In genomic region chr21:19540287-19540686, GRCh38 we compare ENCODE assay signal across 34 cellular contexts.
"Had no signal": no experiment of that assay in that cellular context is flagged by ENCODE, and none has a peak within 500 bp of the region (broad histone marks: within the 10 kb centered on the region; RNA-seq: fewer than 3 reads in every experiment).

No MANE protein-coding gene starts in this region.

- H3K4me1 ChIP-seq: adrenal gland, esophagus squamous epithelium, heart right ventricle, left lung, lower lobe of right lung, prostate gland, suprapubic skin, upper lobe of right lung had no signal

- H3K4me3 Mint-ChIP-seq: activated naive CD4-positive, alpha-beta T cell treated with anti-CD3 and anti-CD28 coated beads for 36 hours; activated naive CD8-positive, alpha-beta T cell treated with anti-CD3 and anti-CD28 coated beads for 36 hours; activated T-helper 1 cell treated with anti-CD3 and anti-CD28 coated beads, Interleukin-12 subunit alpha, Interleukin-12 subunit beta, Interleukin-2, Interleukin-4 antibody, amounts not matched to agents 30 ng/mL and 10 ng/mL and 1 ng/mL, durations not matched to agents 14 hours and 24 hours and 36 hours; brain; natural killer cell treated with Interleukin-12 subunit alpha and Interleukin-12 subunit beta and Interleukin-15 and Interleukin-18, amount 100 ng/mL, for 72 hours; T-helper 17 cell had no signal

- FAIRE-seq: islet of Langerhans had no signal

- ATAC-seq: heart right ventricle; left lung; lower lobe of right lung; natural killer cell treated with Interleukin-12 subunit alpha and Interleukin-12 subunit beta and Interleukin-15 and Interleukin-18, amount 100 ng/mL, for 72 hours; sciatic nerve; T-helper 17 cell; upper lobe of right lung had no signal

- H3K36me3 Mint-ChIP-seq: activated naive CD8-positive, alpha-beta T cell treated with anti-CD3 and anti-CD28 coated beads for 36 hours; brain had no signal

- H3K27ac Mint-ChIP-seq: activated naive CD4-positive, alpha-beta T cell treated with anti-CD3 and anti-CD28 coated beads for 36 hours; activated naive CD8-positive, alpha-beta T cell treated with anti-CD3 and anti-CD28 coated beads for 36 hours; activated T-helper 1 cell treated with anti-CD3 and anti-CD28 coated beads, Interleukin-12 subunit alpha, Interleukin-12 subunit beta, Interleukin-2, Interleukin-4 antibody, amounts not matched to agents 30 ng/mL and 10 ng/mL and 1 ng/mL, durations not matched to agents 14 hours and 24 hours and 36 hours; brain; natural killer cell treated with Interleukin-12 subunit alpha and Interleukin-12 subunit beta and Interleukin-15 and Interleukin-18, amount 100 ng/mL, for 72 hours; T-helper 17 cell had no signal

- H3K27me3 Mint-ChIP-seq: activated naive CD8-positive, alpha-beta T cell treated with anti-CD3 and anti-CD28 coated beads for 36 hours; natural killer cell treated with Interleukin-12 subunit alpha and Interleukin-12 subunit beta and Interleukin-15 and Interleukin-18, amount 100 ng/mL, for 72 hours; T-helper 17 cell had no signal

- H3K4me1 Mint-ChIP-seq: activated naive CD8-positive, alpha-beta T cell treated with anti-CD3 and anti-CD28 coated beads for 36 hours; T-helper 17 cell had no signal

- DNase-seq: activated CD4-positive, alpha-beta T cell treated with anti-CD3 and anti-CD28 coated beads for 4 hours; activated CD4-positive, alpha-beta T cell treated with anti-CD3 and anti-CD28 coated beads, Interleukin-2, amount 50 U/mL, for 48 hours; activated CD8-positive, alpha-beta memory T cell treated with anti-CD3 and anti-CD28 coated beads for 24 hours; activated effector memory CD4-positive, alpha-beta T cell treated with anti-CD3 and anti-CD28 coated beads, Interleukin-2, amount 50 U/mL, for 16 hours; activated naive CD4-positive, alpha-beta T cell treated with anti-CD3 and anti-CD28 coated beads for 36 hours; activated naive CD8-positive, alpha-beta T cell treated with anti-CD3 and anti-CD28 coated beads for 36 hours; adrenal gland; aorta; cerebellar nuclear complex; cortex of kidney; esophagus squamous epithelium; foreskin melanocyte; heart right ventricle; left lung; lower lobe of right lung; mesenchymal stem cell; ovary; retina; stimulated activated CD4-positive, alpha-beta T cell treated with anti-CD3 and anti-CD28 coated beads, Interleukin-1b, Interleukin-23, amount 100 ng/mL, for 48 hours; stimulated activated naive CD4-positive, alpha-beta T cell; T-helper 17 cell; tibial artery; upper lobe of right lung had no signal

- H3K36me3 ChIP-seq: adrenal gland, cardiac muscle cell, esophagus squamous epithelium, heart right ventricle, left lung, lower lobe of right lung, neutrophil, ovary, prostate gland, suprapubic skin, tibial artery, upper lobe of right lung had no signal

- H3K27me3 ChIP-seq: adrenal gland, cardiac muscle cell, esophagus squamous epithelium, heart right ventricle, left lung, neutrophil, ovary, suprapubic skin, tibial artery, upper lobe of right lung had no signal

- H3K9me3 ChIP-seq: adrenal gland, lower lobe of right lung, neutrophil, ovary, prostate gland, tibial artery, upper lobe of right lung had no signal

- H3K27ac ChIP-seq: adrenal gland, cardiac muscle cell, esophagus squamous epithelium, heart right ventricle, left lung, lower lobe of right lung, neutrophil, ovary, prostate gland, skin epidermis, suprapubic skin, tibial artery, upper lobe of right lung, VCaP had no signal

- H3K4me3 ChIP-seq: adrenal gland, cardiac muscle cell, esophagus squamous epithelium, heart right ventricle, left lung, lower lobe of right lung, ovary, prostate gland, skin epidermis, suprapubic skin, tibial artery, upper lobe of right lung had no signal
